ENCODE assay signal across 20 cellular contexts in genomic region chr20:61233590-61233989, GRCh38. TPM values are rescaled to one million over a fixed set of nuclear protein-coding genes. Genes with fewer than 3 reads are reported as not detected.
DNase-seq lines count a peak whose midpoint lies in the region; ATAC-seq, FAIRE-seq and TF ChIP-seq lines count a peak whose summit lies in the region.
"Had no signal": no experiment of that assay in that cellular context is flagged by ENCODE, and none has a peak within 500 bp of the region (broad histone marks: within the 10 kb centered on the region; RNA-seq: fewer than 3 reads in every experiment).

No MANE protein-coding gene starts in this region.

- no peak overlapping the region for H3K14ac ChIP-seq in H1 (ENCODE audit: insufficient read length)
- no peak overlapping the region for H3K14ac ChIP-seq in trophoblast cell (ENCODE audit: low read length)

- 0 out of 2 replicates have a peak overlapping the region, but pooled peaks have one; percentile 17 for H2BK20ac ChIP-seq in H1 (ENCODE audit: low read length)

- no peak for FAIRE-seq in HepG2 (lab: Jason Lieb, UNC)
- no peak for FAIRE-seq in H1 (lab: Jason Lieb, UNC)
- FAIRE-seq: A549 had no signal

- no peak overlapping the region for H3K56ac ChIP-seq in H1 (replicated peaks; ENCODE audit: insufficient read length, low read depth, low read length)

- H3K4ac ChIP-seq in H1 (replicated peaks; ENCODE audit: insufficient read length, low read depth, low read length) (no peak overlapping the region), trophoblast cell (ENCODE audit: low read depth, low read length) (no peak overlapping the region)

- BruUV-seq in HepG2 (replicated peaks; lab: Mats Ljungman, UMichigan) (no TSS peak), PC-3 (replicated peaks; lab: Mats Ljungman, UMichigan) (no TSS peak)

- H2AFZ ChIP-seq in HepG2 (ENCODE audit: low read length) (no peak overlapping the region), H1 (ENCODE audit: low read length) (no peak overlapping the region), trophoblast cell (ENCODE audit: insufficient read depth, low read length, poor library complexity) (no peak overlapping the region), PC-3 (ENCODE audit: low read length) (no peak overlapping the region)

- peaks cover 0 to 6% of the 10 kb centered on the region in 2 experiments; a peak in 1 of 5 replicates for H3K27me3 ChIP-seq in HepG2 (ENCODE audit: control insufficient read depth in 1 of 2, insufficient read depth in 2 of 2, low read length in 2 of 2)
- H3K27me3 ChIP-seq in right lobe of liver: no peaks in the 10 kb centered on the region
- H3K27me3 ChIP-seq in H1 (replicated peaks in 1 of 4; ENCODE audit: control insufficient read depth in 3 of 4, extremely low read depth in 1 of 4, insufficient read depth in 3 of 4, low read length in 3 of 4): peaks cover 0 to 14% (median 7%) of the 10 kb centered on the region in 4 experiments; a peak in 5 of 7 replicates
- H3K27me3 ChIP-seq in trophoblast cell (ENCODE audit: insufficient read depth, low read length): no peaks in the 10 kb centered on the region
- H3K27me3 ChIP-seq in PC-3 (ENCODE audit: low read length): no peaks in the 10 kb centered on the region
- H3K27me3 ChIP-seq: BLaER1 had no signal

- TF ChIP-seq EP300 in HepG2 (IDR thresholded peaks at IDR 0.05; ENCODE audit: low read depth in 2 of 2, low read length in 2 of 2) (no peak), HepG2 (CRISPR knock-in tag; IDR thresholded peaks at IDR 0.05; ENCODE audit: borderline replicate concordance) (no peak), H1 (IDR thresholded peaks at IDR 0.05; ENCODE audit: borderline replicate concordance in 1 of 2, low read depth in 2 of 2, low read length in 2 of 2) (no peak)

- no peak for DNase-seq in HepG2 (ENCODE audit: low spot score)
- DNase-seq in right lobe of liver: no peak
- DNase-seq in H1 (ENCODE audit: low read depth in 1 of 2, low spot score in 2 of 2): no peak
- no peak for DNase-seq in trophoblast cell
- no peak for DNase-seq in posterior vena cava (ENCODE audit: low spot score)
- no peak for DNase-seq in midbrain (lab: John Stamatoyannopoulos, UW)
- DNase-seq in PC-3: no peak
- DNase-seq: CD4-positive, alpha-beta memory T cell; DMS153; DMS79; GDM1; GOT3; H9; KBM-7 had no signal

- TF ChIP-seq RAD21 in HepG2 (CRISPR knock-in tag; IDR thresholded peaks at IDR 0.05): no peak
- TF ChIP-seq RAD21 in H1 (IDR thresholded peaks at IDR 0.05 in 1 of 2, conservative IDR thresholded peaks at IDR 0.05 in 1 of 2; ENCODE audit: low read depth in 2 of 2, low read length in 2 of 2): no peak

- H2BK5ac ChIP-seq in H1 (ENCODE audit: low read depth, low read length) (no peak overlapping the region), trophoblast cell (ENCODE audit: low read depth, low read length, poor library complexity) (no peak overlapping the region)

- H3K4me2 ChIP-seq in HepG2 (ENCODE audit: low read depth, low read length) (no peak overlapping the region), H1 (ENCODE audit: insufficient read depth in 1 of 2, low read depth in 2 of 2, low read length in 2 of 2) (no peak overlapping the region), trophoblast cell (ENCODE audit: low read length) (no peak overlapping the region), PC-3 (ENCODE audit: low read length) (no peak overlapping the region)
- H3K4me2 ChIP-seq: A549, BLaER1 had no signal

- H4K8ac ChIP-seq in H1 (ENCODE audit: extremely low read depth, insufficient read depth, low read length) (no peak overlapping the region), trophoblast cell (ENCODE audit: low read depth, low read length) (no peak overlapping the region)

- no peak for TF ChIP-seq CTCF in HepG2 (CRISPR knock-in tag; IDR thresholded peaks at IDR 0.05)
- no peak for TF ChIP-seq CTCF in right lobe of liver (IDR thresholded peaks at IDR 0.05)
- TF ChIP-seq CTCF in H1 (IDR thresholded peaks at IDR 0.05; ENCODE audit: control extremely low read depth in 1 of 3, insufficient read depth in 1 of 3, low read depth in 1 of 3, low read length in 3 of 3): no peak
- no peak for TF ChIP-seq CTCF in PC-3 (conservative IDR thresholded peaks at IDR 0.05; ENCODE audit: low read depth, low read length)

- WGBS in HepG2 (ENCODE audit: low lambda C conversion rate): 57% methylated on average over 7 of the region's 7 CpGs
- WGBS in right lobe of liver (ENCODE audit: insufficient coverage, low coverage, low lambda C conversion rate, missing lambda C conversion rate): 79% methylated on average over 6 of the region's 7 CpGs
- WGBS in H1 (ENCODE audit: extremely low coverage in 1 of 2, insufficient coverage in 1 of 2, insufficient read length in 1 of 2, insufficient replicate concordance in 2 of 2, low coverage in 1 of 2, low lambda C conversion rate in 2 of 2, missing lambda C conversion rate in 1 of 2), 2 experiments: 88% methylated on average over 7 of the region's 7 CpGs; no CpG with 5 or more reads in 1 of the 2 experiments
- no CpG with 5 or more reads among the region's 7 CpGs for WGBS in trophoblast cell (ENCODE audit: extremely low coverage, insufficient coverage, insufficient read length)

- no peak overlapping the region for H3K9ac ChIP-seq in HepG2 (ENCODE audit: insufficient read depth, low read depth, low read length)
- H3K9ac ChIP-seq in H1 (replicated peaks in 1 of 4; ENCODE audit: extremely low read depth in 1 of 4, low read depth in 3 of 4, low read length in 3 of 4): no peak overlapping the region
- H3K9ac ChIP-seq in trophoblast cell (ENCODE audit: low read length): no peak overlapping the region
- H3K9ac ChIP-seq in PC-3 (ENCODE audit: low read length): no peak overlapping the region
- H3K9ac ChIP-seq: BLaER1 had no signal

- H2BK12ac ChIP-seq in H1 (ENCODE audit: low read depth, low read length) (no peak overlapping the region), trophoblast cell (ENCODE audit: low read length) (no peak overlapping the region)

- H2AK5ac ChIP-seq in H1 (ENCODE audit: low read depth, low read length) (0 out of 2 replicates have a peak overlapping the region, but pooled peaks have one; percentile 87), trophoblast cell (ENCODE audit: low read length) (no peak overlapping the region)

- POLR2A ChIA-PET in HepG2 (lab: Yijun Ruan, JAX) (no interaction called here), H1 (lab: Charles Lee; ENCODE audit: partially characterized antibody) (no interaction called here), PC-3 (lab: Charles Lee; ENCODE audit: unreplicated experiment) (no interaction called here)

- CTCF ChIA-PET in HepG2 (lab: Yijun Ruan, JAX; ENCODE audit: low intra/inter-chr PET ratio, low total read pairs) (no interaction called here), H1 (lab: Charles Lee; ENCODE audit: partially characterized antibody) (interaction anchor here (1.4 kb wide), 1 partner anchor 29 kb away, joined by 3 read pairs; no protein-coding TSS in a partner anchor), PC-3 (lab: Charles Lee) (no interaction called here)

- H3K36me3 ChIP-seq in HepG2 (replicated peaks in 1 of 2; ENCODE audit: control insufficient read depth in 1 of 2, insufficient read depth in 2 of 2, low read length in 2 of 2) (no peaks in the 10 kb centered on the region), right lobe of liver (no peaks in the 10 kb centered on the region), H1 (ENCODE audit: control insufficient read depth in 2 of 4, insufficient read depth in 4 of 4, low read length in 3 of 4) (no peaks in the 10 kb centered on the region), trophoblast cell (ENCODE audit: control insufficient read depth in 1 of 2, insufficient read depth in 2 of 2, low read length in 2 of 2) (no peaks in the 10 kb centered on the region), PC-3 (ENCODE audit: low read depth, low read length) (no peaks in the 10 kb centered on the region)
- H3K36me3 ChIP-seq: BLaER1 had no signal

- no peaks in the 10 kb centered on the region for H3K9me2 ChIP-seq in PC-3 (replicated peaks; ENCODE audit: low read length)

- H4K91ac ChIP-seq in H1 (replicated peaks; ENCODE audit: insufficient read length, low read length): no peak overlapping the region
- no peak overlapping the region for H4K91ac ChIP-seq in trophoblast cell (ENCODE audit: low read depth, low read length)

- in situ Hi-C loops in HepG2 (cut with HindIII; ENCODE audit: extremely low pct_ligation_motif_present, low pct_unique_long_range_greater_than_20kb): no loop called here

- H4K20me1 ChIP-seq in HepG2 (ENCODE audit: insufficient read depth, low read length): no peaks in the 10 kb centered on the region
- no peaks in the 10 kb centered on the region for H4K20me1 ChIP-seq in H1 (replicated peaks in 1 of 2; ENCODE audit: control insufficient read depth in 1 of 2, insufficient read depth in 2 of 2, low read length in 2 of 2)
- no peaks in the 10 kb centered on the region for H4K20me1 ChIP-seq in PC-3 (ENCODE audit: low read length)
- H4K20me1 ChIP-seq: BLaER1 had no signal

- H3K79me1 ChIP-seq in H1 (ENCODE audit: low read depth, low read length): peaks cover 2% of the 10 kb centered on the region; the same call in 1 of the 2 replicates
- H3K79me1 ChIP-seq in trophoblast cell (ENCODE audit: low read length): no peaks in the 10 kb centered on the region

- TF ChIP-seq POLR2A in HepG2 (IDR thresholded peaks at IDR 0.05; ENCODE audit: insufficient read depth in 1 of 2, low read depth in 2 of 2, low read length in 2 of 2): no peak
- TF ChIP-seq POLR2A in right lobe of liver (IDR thresholded peaks at IDR 0.05): no peak
- no peak for TF ChIP-seq POLR2A in H1 (IDR thresholded peaks at IDR 0.05; ENCODE audit: control extremely low read depth in 1 of 2, low read depth in 2 of 2, low read length in 2 of 2)

- no peaks in the 10 kb centered on the region for H3K79me2 ChIP-seq in HepG2 (ENCODE audit: insufficient read depth, low read length)
- no peaks in the 10 kb centered on the region for H3K79me2 ChIP-seq in H1 (ENCODE audit: control insufficient read depth in 1 of 2, insufficient read depth in 2 of 2, low read length in 2 of 2)
- no peaks in the 10 kb centered on the region for H3K79me2 ChIP-seq in trophoblast cell (ENCODE audit: control insufficient read depth, insufficient read depth, low read length, poor library complexity)
- no peaks in the 10 kb centered on the region for H3K79me2 ChIP-seq in PC-3 (ENCODE audit: low read length)

- no peak overlapping the region for H3K4me3 ChIP-seq in HepG2 (replicated peaks in 1 of 3; ENCODE audit: insufficient read depth in 1 of 3, low read depth in 2 of 3, low read length in 3 of 3)
- no peak overlapping the region for H3K4me3 ChIP-seq in right lobe of liver
- H3K4me3 ChIP-seq in H1 (ENCODE audit: extremely low read depth in 1 of 4, insufficient read depth in 2 of 4, low read depth in 3 of 4, low read length in 4 of 4): no peak overlapping the region
- H3K4me3 ChIP-seq in trophoblast cell (ENCODE audit: low read depth, low read length): no peak overlapping the region
- no peak overlapping the region for H3K4me3 ChIP-seq in PC-3 (ENCODE audit: low read length)
- H3K4me3 ChIP-seq: A549, BLaER1 had no signal

- H2BK15ac ChIP-seq in H1 (ENCODE audit: low read length): peak overlapping the region; percentile 88; the same call in 1 of the 2 replicates

- no peak overlapping the region for H4K12ac ChIP-seq in trophoblast cell (ENCODE audit: low read depth, low read length)

- H3K18ac ChIP-seq in H1 (ENCODE audit: extremely low read depth, low read length): no peak overlapping the region
- H3K18ac ChIP-seq in trophoblast cell (ENCODE audit: low read length): no peak overlapping the region

- H3K27ac ChIP-seq in HepG2 (ENCODE audit: extremely low read length, insufficient read depth, low read length) (no peak overlapping the region), right lobe of liver (no peak overlapping the region), H1 (ENCODE audit: low read depth, low read length) (no peak overlapping the region), trophoblast cell (ENCODE audit: low read depth, low read length) (no peak overlapping the region), PC-3 (ENCODE audit: low read length) (no peak overlapping the region)
- H3K27ac ChIP-seq: 22Rv1, A549, BLaER1 had no signal

- ATAC-seq in HepG2: no peak
- ATAC-seq in right lobe of liver: no peak
- ATAC-seq in PC-3: no peak
- ATAC-seq: A549 had no signal

- intact Hi-C loops in HepG2 (cut with micrococcal nuclease; ENCODE audit: unreplicated experiment) (loop anchor here (10.0 kb wide), 1 partner anchor 1619 kb away; no protein-coding TSS in a partner anchor), right lobe of liver (cut with DNase I) (no loop called here), posterior vena cava (cut with DNase I) (no loop called here), PC-3 (cut with micrococcal nuclease) (no loop called here)

- H3K23ac ChIP-seq in H1 (ENCODE audit: insufficient read length) (peak overlapping the region; percentile 43), trophoblast cell (ENCODE audit: low read length) (peak overlapping the region; percentile 0)

- no peak overlapping the region for H4K5ac ChIP-seq in H1 (ENCODE audit: insufficient read length, low read depth, low read length)

- no peaks in the 10 kb centered on the region for H3K23me2 ChIP-seq in H1 (ENCODE audit: low read depth, low read length)

- H3F3A ChIP-seq in PC-3 (ENCODE audit: low read length, unreplicated experiment): no peaks in the 10 kb centered on the region

- H2BK120ac ChIP-seq in H1 (replicated peaks; ENCODE audit: low read depth, low read length) (no peak overlapping the region), trophoblast cell (ENCODE audit: insufficient read depth, low read length, poor library complexity) (no peak overlapping the region)

- H3K9me3 ChIP-seq in HepG2 (ENCODE audit: low read length): peaks cover 24% of the 10 kb centered on the region
- no peaks in the 10 kb centered on the region for H3K9me3 ChIP-seq in right lobe of liver
- H3K9me3 ChIP-seq in H1 (ENCODE audit: insufficient read depth in 2 of 2, low read depth in 1 of 2, low read length in 1 of 2): peaks cover 0 to 3% of the 10 kb centered on the region in 2 experiments; a peak in 1 of 4 replicates
- H3K9me3 ChIP-seq in trophoblast cell (ENCODE audit: insufficient read depth, low read depth, low read length): peaks cover 5% of the 10 kb centered on the region
- 0 out of 2 replicates have a peak, but pooled peaks cover 10% of the 10 kb centered on the region for H3K9me3 ChIP-seq in PC-3 (ENCODE audit: low read length)
- H3K9me3 ChIP-seq: A549 had no signal

- H3K4me1 ChIP-seq in HepG2 (ENCODE audit: insufficient read depth, low read length): no peaks in the 10 kb centered on the region
- no peaks in the 10 kb centered on the region for H3K4me1 ChIP-seq in right lobe of liver
- peaks cover 0 to 6% (median 1%) of the 10 kb centered on the region in 4 experiments; a peak in 3 of 7 replicates for H3K4me1 ChIP-seq in H1 (replicated peaks in 1 of 4; ENCODE audit: control insufficient read depth in 3 of 4, insufficient read depth in 4 of 4, low read length in 3 of 4)
- H3K4me1 ChIP-seq in trophoblast cell (ENCODE audit: control insufficient read depth in 1 of 2, insufficient read depth in 2 of 2, low read length in 2 of 2): no peaks in the 10 kb centered on the region
- H3K4me1 ChIP-seq in PC-3 (ENCODE audit: insufficient read depth, low read length): no peaks in the 10 kb centered on the region
- H3K4me1 ChIP-seq: A549 had no signal

RNA-seq across cellular contexts. Expression of gene CDH4, which starts 18.5 kb away (rescaled TPM):
- total RNA-seq in HepG2 (2016; rRNA removed; fragmentation: Illumina TruSeq; extraction: Trizol): not detected in 2 replicates
- total RNA-seq in HepG2 (2016; cell fraction: cytosol; rRNA removed; fragmentation: Illumina TruSeq; extraction: Trizol; ENCODE audit: low read depth): not detected in 2 replicates
- not detected in 2 replicates for total RNA-seq in HepG2 (2016; cell fraction: insoluble cytoplasmic fraction; rRNA removed; fragmentation: Illumina TruSeq; extraction: Trizol)
- not detected in 2 replicates for total RNA-seq in HepG2 (2016; cell fraction: membrane; rRNA removed; fragmentation: Illumina TruSeq; extraction: Trizol)
- total RNA-seq in HepG2 (2016; cell fraction: nucleus; rRNA removed; fragmentation: Illumina TruSeq; extraction: Trizol): not detected in 2 replicates
- polyA plus RNA-seq in HepG2 (2011; rRNA removed): not detected in 2 replicates
- not detected in 2 replicates for polyA plus RNA-seq in HepG2 (2011; cell fraction: cytosol; rRNA removed)
- polyA plus RNA-seq in HepG2 (2011; cell fraction: nucleus; rRNA removed): not detected in 2 replicates
- 0.56 and 0.76 TPM in 2 replicates for polyA plus RNA-seq in HepG2 (2012)
- polyA plus RNA-seq in HepG2 (2016; cell fraction: cytosol; fragmentation: Illumina TruSeq; extraction: Trizol; ENCODE audit: low read depth): not detected in 2 replicates
- polyA plus RNA-seq in HepG2 (2016; cell fraction: insoluble cytoplasmic fraction; fragmentation: Illumina TruSeq; extraction: Trizol; ENCODE audit: low read depth): not detected in 2 replicates
- polyA plus RNA-seq in HepG2 (2016; cell fraction: membrane; fragmentation: Illumina TruSeq; extraction: Trizol; ENCODE audit: low read depth): not detected in 2 replicates
- polyA plus RNA-seq in HepG2 (2016; cell fraction: nucleus; fragmentation: Illumina TruSeq; extraction: Trizol; ENCODE audit: insufficient read depth, low read depth): not detected in 2 replicates
- polyA minus RNA-seq in HepG2 (2011; rRNA and poly(A)+ RNA removed; ENCODE audit: low replicate concordance): not detected in 2 replicates
- not detected in 2 replicates for polyA minus RNA-seq in HepG2 (2011; cell fraction: cytosol; rRNA and poly(A)+ RNA removed)
- not detected in 2 replicates for polyA minus RNA-seq in HepG2 (2011; cell fraction: nucleus; rRNA and poly(A)+ RNA removed)
- total RNA-seq in right lobe of liver: under 1 TPM in 3 of 6 experiments, not detected in 3; 0.02 to 0.14 (median 0.09) TPM
- 7.4 and 7.9 TPM in 2 replicates for total RNA-seq in H1 (2021; fragmentation: NEBNext Ultra II Directional; extraction: Animal tissue kit (Norgen Biotek cat#: 25700))
- polyA plus RNA-seq in H1 (2011; rRNA removed): 4.3 and 6.4 TPM in 2 replicates
- polyA plus RNA-seq in H1 (2011; cell fraction: cytosol; rRNA removed): 3.2 TPM
- polyA plus RNA-seq in H1 (2011; cell fraction: nucleus; rRNA removed): 6.0 TPM
- polyA plus RNA-seq in H1 (2012, experiment 1 of 2): 4.9 to 8.0 TPM (median 7.3 TPM) in 4 replicates
- 5.8 TPM for polyA plus RNA-seq in H1 (2012, experiment 2 of 2)
- 8.3 TPM for polyA plus RNA-seq in H1 (2013, experiment 1 of 2)
- 7.3 TPM for polyA plus RNA-seq in H1 (2013, experiment 2 of 2)
- 6.3 and 6.4 TPM in 2 replicates for polyA minus RNA-seq in H1 (2011; rRNA and poly(A)+ RNA removed)
- polyA minus RNA-seq in H1 (2011; cell fraction: cytosol; rRNA and poly(A)+ RNA removed): 7.4 TPM
- 5.2 TPM for polyA minus RNA-seq in H1 (2011; cell fraction: nucleus; rRNA and poly(A)+ RNA removed)
- 0.33 and 0.42 TPM in 2 replicates for polyA plus RNA-seq in trophoblast cell (2013)
- total RNA-seq in posterior vena cava: under 1 TPM; 0.19 to 0.65 TPM
- total RNA-seq in PC-3 (2014; rRNA removed): not detected in 2 replicates
- total RNA-seq: HT-29 had no signal
- polyA plus RNA-seq: CD14-positive monocyte, IgD-negative memory B cell had no signal
